ENCODE assay signal across 8 cellular contexts in genomic region chr17:78342438-78343098, GRCh38. TPM values are rescaled to one million over a fixed set of nuclear protein-coding genes. Genes with fewer than 3 reads are reported as not detected.
DNase-seq lines count a peak whose midpoint lies in the region; ATAC-seq and TF ChIP-seq lines count a peak whose summit lies in the region.

No MANE protein-coding gene starts in this region.

- in situ Hi-C loops in gastrocnemius medialis (cut with MboI; ENCODE audit: low sequenced_read_pairs in 4 of 4) = no loop called here

- H3K27ac ChIP-seq in left ventricle myocardium inferior (replicated peaks) (peak overlapping the region; percentile 98), gastrocnemius medialis (peak overlapping the region; percentile 87 to 99 (median 95))

- H3K4me3 ChIP-seq in left ventricle myocardium inferior = peak overlapping the region; percentile 65
- H3K4me3 ChIP-seq in gastrocnemius medialis = peak overlapping the region; percentile 39 to 57 (median 51)

- peak in 1 of 2 donors; percentile 16 for TF ChIP-seq POLR2A in gastrocnemius medialis (IDR thresholded peaks at IDR 0.05)

- DNase-seq in T-helper 2 cell treated with Interferon-gamma antibody and Interleukin-4, amounts not matched to agents 5 μg/mL and 100 μg/mL, for 36 hours (ENCODE audit: low spot score) = no peak
- no peak for DNase-seq in T-helper 2 cell
- DNase-seq in activated naive CD8-positive, alpha-beta T cell treated with anti-CD3 and anti-CD28 coated beads for 36 hours = no peak
- DNase-seq in left ventricle myocardium inferior = peak; percentile 63
- DNase-seq in gastrocnemius medialis = peak; percentile 60 to 79
- no peak for DNase-seq in stimulated activated CD4-positive, alpha-beta T cell treated with anti-CD3 and anti-CD28 coated beads, Interleukin-4, amount 100 ng/mL, for 4 hours

- no peaks in the 10 kb centered on the region for H3K27me3 ChIP-seq in left ventricle myocardium inferior (ENCODE audit: low read depth)
- H3K27me3 ChIP-seq in gastrocnemius medialis = no peaks in the 10 kb centered on the region

- H3K27me3 Mint-ChIP-seq in T-helper 2 cell treated with Interferon-gamma antibody and Interleukin-4, amounts not matched to agents 5 μg/mL and 100 μg/mL, for 36 hours (ENCODE audit: low read depth) = peaks cover 2% of the 10 kb centered on the region
- no peaks in the 10 kb centered on the region for H3K27me3 Mint-ChIP-seq in activated naive CD8-positive, alpha-beta T cell treated with anti-CD3 and anti-CD28 coated beads for 36 hours

- no peaks in the 10 kb centered on the region for H3K36me3 Mint-ChIP-seq in T-helper 2 cell treated with Interferon-gamma antibody and Interleukin-4, amounts not matched to agents 5 μg/mL and 100 μg/mL, for 36 hours (ENCODE audit: low read depth)
- no peaks in the 10 kb centered on the region for H3K36me3 Mint-ChIP-seq in activated naive CD8-positive, alpha-beta T cell treated with anti-CD3 and anti-CD28 coated beads for 36 hours

- intact Hi-C loops in left ventricle myocardium inferior (cut with micrococcal nuclease) (no loop called here), gastrocnemius medialis (cut with DNase I; ENCODE audit: low total_unique reads) (no loop called here)

- H3K9me3 Mint-ChIP-seq in T-helper 2 cell treated with Interferon-gamma antibody and Interleukin-4, amounts not matched to agents 5 μg/mL and 100 μg/mL, for 36 hours = no peaks in the 10 kb centered on the region
- H3K9me3 Mint-ChIP-seq in activated naive CD8-positive, alpha-beta T cell treated with anti-CD3 and anti-CD28 coated beads for 36 hours = no peaks in the 10 kb centered on the region

- H3K36me3 ChIP-seq in left ventricle myocardium inferior (no peaks in the 10 kb centered on the region), gastrocnemius medialis (no peaks in the 10 kb centered on the region)

- H3K9me3 ChIP-seq in left ventricle myocardium inferior (replicated peaks) = no peaks in the 10 kb centered on the region
- no peaks in the 10 kb centered on the region for H3K9me3 ChIP-seq in gastrocnemius medialis

- H3K4me1 ChIP-seq in left ventricle myocardium inferior = peaks cover 54% of the 10 kb centered on the region
- H3K4me1 ChIP-seq in gastrocnemius medialis = peaks cover 58 to 59% of the 10 kb centered on the region in 2 donors

- H3K4me1 Mint-ChIP-seq in T-helper 2 cell treated with Interferon-gamma antibody and Interleukin-4, amounts not matched to agents 5 μg/mL and 100 μg/mL, for 36 hours (ENCODE audit: low read depth) = peaks cover 37% of the 10 kb centered on the region
- peaks cover 42% of the 10 kb centered on the region for H3K4me1 Mint-ChIP-seq in activated naive CD8-positive, alpha-beta T cell treated with anti-CD3 and anti-CD28 coated beads for 36 hours

- TF ChIP-seq CTCF in left ventricle myocardium inferior (IDR thresholded peaks at IDR 0.05; ENCODE audit: borderline replicate concordance) (no peak), gastrocnemius medialis (IDR thresholded peaks at IDR 0.05 in 4 of 5, conservative IDR thresholded peaks at IDR 0.05 in 1 of 5) (no peak)

- ATAC-seq in gastrocnemius medialis (peak; percentile 57 to 68), HG02759 (IDR thresholded peaks at IDR 0.05; ENCODE audit: unreplicated experiment) (no peak), HG03342 (IDR thresholded peaks at IDR 0.05; ENCODE audit: unreplicated experiment) (no peak)

- peak overlapping the region; percentile 84 for H3K27ac Mint-ChIP-seq in T-helper 2 cell treated with Interferon-gamma antibody and Interleukin-4, amounts not matched to agents 5 μg/mL and 100 μg/mL, for 36 hours
- H3K27ac Mint-ChIP-seq in activated naive CD8-positive, alpha-beta T cell treated with anti-CD3 and anti-CD28 coated beads for 36 hours = peak overlapping the region; percentile 84

- peak overlapping the region; percentile 74 for H3K4me3 Mint-ChIP-seq in T-helper 2 cell treated with Interferon-gamma antibody and Interleukin-4, amounts not matched to agents 5 μg/mL and 100 μg/mL, for 36 hours
- peak overlapping the region; percentile 34 for H3K4me3 Mint-ChIP-seq in activated naive CD8-positive, alpha-beta T cell treated with anti-CD3 and anti-CD28 coated beads for 36 hours

RNA-seq across cellular contexts. Expression of gene SOCS3, which starts 17.3 kb away (rescaled TPM):
- 10 to 100 TPM; 16.6 to 17.9 TPM for total RNA-seq in activated naive CD8-positive, alpha-beta T cell treated with anti-CD3 and anti-CD28 coated beads for 36 hours
- total RNA-seq in left ventricle myocardium inferior (9.5 TPM), gastrocnemius medialis (10 to 100 TPM in 3 of 4 donors, 1 to 10 TPM in 1; 4.5 to 44.2 (median 16.4) TPM)

RNA-seq across cellular contexts. Expression of gene PGS1, which starts 35.9 kb away (rescaled TPM):
- 10 to 100 TPM; 39.1 to 43.7 TPM for total RNA-seq in activated naive CD8-positive, alpha-beta T cell treated with anti-CD3 and anti-CD28 coated beads for 36 hours
- total RNA-seq in left ventricle myocardium inferior = 17.1 TPM
- 10 to 100 TPM; 16.6 to 30.0 (median 21.8) TPM for total RNA-seq in gastrocnemius medialis

Comparison
In these comparisons a context has a peak if more than half of its experiments do, and no peak if none do; other contexts are left out.
1. DNase-seq: peak in left ventricle myocardium inferior (single experiment) and gastrocnemius medialis (2 of 2); none in T-helper 2 cell treated with Interferon-gamma antibody and Interleukin-4, amounts not matched to agents 5 μg/mL and 100 μg/mL, for 36 hours (single experiment), T-helper 2 cell (0 of 5), activated naive CD8-positive, alpha-beta T cell treated with anti-CD3 and anti-CD28 coated beads for 36 hours (single experiment) and stimulated activated CD4-positive, alpha-beta T cell treated with anti-CD3 and anti-CD28 coated beads, Interleukin-4, amount 100 ng/mL, for 4 hours (0 of 2).
2. ATAC-seq: peak in gastrocnemius medialis (2 of 2); none in HG02759 (single experiment) and HG03342 (single experiment).